ENCODE assay signal across 13 cellular contexts in genomic region chr7:108245523-108246226, GRCh38.
DNase-seq lines count a peak whose midpoint lies in the region; ATAC-seq and TF ChIP-seq lines count a peak whose summit lies in the region.
"Had no signal": no experiment of that assay in that cellular context is flagged by ENCODE, and none has a peak within 500 bp of the region (broad histone marks: within the 10 kb centered on the region; RNA-seq: fewer than 3 reads in every experiment).

No MANE protein-coding gene starts in this region.

- no peak overlapping the region for H3K4me2 ChIP-seq in smooth muscle cell

- no peaks in the 10 kb centered on the region for H3K36me3 Mint-ChIP-seq in endothelial cell (ENCODE audit: low read depth, unreplicated experiment)

- H3K27ac Mint-ChIP-seq in endothelial cell (ENCODE audit: unreplicated experiment) = no peak overlapping the region
- H3K27ac Mint-ChIP-seq: T-helper 17 cell had no signal

- H3K4me1 Mint-ChIP-seq in endothelial cell (ENCODE audit: unreplicated experiment) = peaks cover 10% of the 10 kb centered on the region
- H3K4me1 Mint-ChIP-seq: T-helper 17 cell had no signal

- no peaks in the 10 kb centered on the region for H3F3A ChIP-seq in smooth muscle cell (ENCODE audit: low read depth)

- TF ChIP-seq CTCF in fibroblast of pulmonary artery (IDR thresholded peaks at IDR 0.05; ENCODE audit: low read length, missing control alignments) (no peak), smooth muscle cell (IDR thresholded peaks at IDR 0.05; ENCODE audit: borderline replicate concordance, insufficient read depth, poor library complexity, severe bottlenecking) (no peak), left lung (IDR thresholded peaks at IDR 0.05) (no peak), endothelial cell (IDR thresholded peaks at IDR 0.05; ENCODE audit: unreplicated experiment) (no peak)

- H3K9me3 Mint-ChIP-seq in endothelial cell (ENCODE audit: unreplicated experiment) = no peaks in the 10 kb centered on the region

- H4K20me1 ChIP-seq in smooth muscle cell (ENCODE audit: low read depth) = no peaks in the 10 kb centered on the region

- peaks cover 3% of the 10 kb centered on the region for H3K36me3 ChIP-seq in adipocyte (ENCODE audit: control insufficient read depth, insufficient read depth, low read length, severe bottlenecking)
- H3K36me3 ChIP-seq in smooth muscle cell (ENCODE audit: low read depth) = no peaks in the 10 kb centered on the region
- no peaks in the 10 kb centered on the region for H3K36me3 ChIP-seq in left lung

- H3K79me2 ChIP-seq in smooth muscle cell (ENCODE audit: low read depth) = no peaks in the 10 kb centered on the region

- H3K4me1 ChIP-seq in adipocyte (ENCODE audit: control insufficient read depth, insufficient read depth, low read length) (peaks cover 48% of the 10 kb centered on the region), smooth muscle cell (ENCODE audit: low read depth) (peaks cover 5% of the 10 kb centered on the region), left lung (no peaks in the 10 kb centered on the region)

- no peak overlapping the region for H3K4me3 Mint-ChIP-seq in endothelial cell (ENCODE audit: unreplicated experiment)
- H3K4me3 Mint-ChIP-seq: T-helper 17 cell had no signal

- no peaks in the 10 kb centered on the region for H3K27me3 ChIP-seq in adipocyte (replicated peaks; ENCODE audit: control insufficient read depth, insufficient read depth, low read length)
- H3K27me3 ChIP-seq in smooth muscle cell (ENCODE audit: low read depth) = no peaks in the 10 kb centered on the region
- H3K27me3 ChIP-seq in left lung = no peaks in the 10 kb centered on the region

- no peak overlapping the region for H2AFZ ChIP-seq in smooth muscle cell (ENCODE audit: low read depth)

- H3K27me3 Mint-ChIP-seq in endothelial cell (ENCODE audit: unreplicated experiment) = peaks cover 2% of the 10 kb centered on the region

- WGBS in smooth muscle cell (ENCODE audit: low lambda C conversion rate) = 80% methylated on average over 2 of the region's 2 CpGs

- H3K9me3 ChIP-seq in adipocyte (ENCODE audit: control insufficient read depth, low read length) (no peaks in the 10 kb centered on the region), smooth muscle cell (replicated peaks; ENCODE audit: low read depth) (no peaks in the 10 kb centered on the region), left lung (no peaks in the 10 kb centered on the region)

- DNase-seq in NCI-H2227 treated with DMSO at 0.1 percent for 48 hours (lab: John Stamatoyannopoulos, UW) (peak; percentile 34), NCI-H2227 (lab: John Stamatoyannopoulos, UW; ENCODE audit: unreplicated experiment) (no peak), adipocyte (ENCODE audit: low read depth) (peak; percentile 31), fibroblast of pulmonary artery (ENCODE audit: low read depth) (no peak), smooth muscle cell (lab: John Stamatoyannopoulos, UW; ENCODE audit: unreplicated experiment) (no peak), left lung (no peak), activated T-cell treated with anti-CD3 and anti-CD28 coated beads for 4 hours (no peak), endothelial cell (ENCODE audit: low spot score) (no peak)
- DNase-seq: activated CD8-positive, alpha-beta memory T cell treated with anti-CD3 and anti-CD28 coated beads, Interleukin-2, amount 50 U/mL, for 4 hours; activated naive CD4-positive, alpha-beta T cell treated with anti-CD3 and anti-CD28 coated beads, Interleukin-2, amount 50 U/mL, for 16 hours; NCI-H2081 treated with DMSO at 0.1 percent for 48 hours; NCI-H82; T-helper 17 cell had no signal

- H3K9ac ChIP-seq in adipocyte (ENCODE audit: low read length) (peak overlapping the region; percentile 66), smooth muscle cell (ENCODE audit: low read depth) (no peak overlapping the region)

- H3K27ac ChIP-seq in smooth muscle cell (ENCODE audit: low read depth) = peak overlapping the region; percentile 35
- H3K27ac ChIP-seq in left lung = no peak overlapping the region

- no peak for ATAC-seq in left lung
- ATAC-seq: T-helper 17 cell had no signal

- H3K4me3 ChIP-seq in adipocyte (ENCODE audit: low read length) (peak overlapping the region; percentile 53), fibroblast of pulmonary artery (replicated peaks; ENCODE audit: low read depth, low read length) (peak overlapping the region; percentile 26), smooth muscle cell (no peak overlapping the region), left lung (no peak overlapping the region)

- intact Hi-C loops in left lung (cut with DNase I) = no loop called here

Comparison
In these comparisons a context has a peak if more than half of its experiments do, and no peak if none do; other contexts are left out.
1. DNase-seq: peak in NCI-H2227 treated with DMSO at 0.1 percent for 48 hours (single experiment) and adipocyte (single experiment); none in NCI-H2227 (single experiment), fibroblast of pulmonary artery (single experiment), smooth muscle cell (single experiment), left lung (0 of 2), activated T-cell treated with anti-CD3 and anti-CD28 coated beads for 4 hours (single experiment) and endothelial cell (single experiment).
2. H3K4me3 ChIP-seq: peak in adipocyte (single experiment) and fibroblast of pulmonary artery (single experiment); none in smooth muscle cell (single experiment) and left lung (0 of 2).